Comparison of ENCODE assay signal across 26 cellular contexts in the genomic region with DNA sequence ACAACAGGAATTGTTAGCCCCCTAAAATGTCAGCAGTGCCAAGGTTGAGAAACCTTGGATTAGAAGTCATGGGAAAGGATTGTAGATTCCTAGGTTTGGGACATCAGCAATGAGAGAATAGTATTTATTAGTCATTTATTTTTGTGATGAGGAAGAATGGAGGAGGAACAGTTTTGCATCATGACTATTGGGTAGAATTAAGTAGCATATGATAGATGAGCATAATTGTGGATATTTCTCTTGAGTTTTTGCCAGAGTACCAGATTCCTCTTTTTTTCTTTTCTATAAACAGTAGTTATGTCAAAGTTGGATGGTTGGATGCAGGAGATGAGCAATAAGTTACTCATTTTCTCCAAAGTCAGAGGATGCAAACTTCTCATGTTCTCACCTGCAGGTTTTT. TPM values are rescaled to one million over a fixed set of nuclear protein-coding genes. Genes with fewer than 3 reads are reported as not detected.
DNase-seq lines count a peak whose midpoint lies in the region; TF ChIP-seq lines count a peak whose summit lies in the region.
"Had no signal": no experiment of that assay in that cellular context is flagged by ENCODE, and none has a peak within 500 bp of the region (broad histone marks: within the 10 kb centered on the region; RNA-seq: fewer than 3 reads in every experiment).

No MANE protein-coding gene starts in this region.

- H2AFZ ChIP-seq in ACC112 (ENCODE audit: low read length, unreplicated experiment) (no peak overlapping the region), SK-N-SH (ENCODE audit: low read depth) (no peak overlapping the region), PC-9 (no peak overlapping the region)

- no TSS peak for BruUV-seq in PC-9 (replicated peaks; lab: Mats Ljungman, UMichigan)

- POLR2A ChIA-PET in SK-N-SH (lab: Yijun Ruan, JAX): no interaction called here
- POLR2A ChIA-PET in PC-9 (lab: Charles Lee; ENCODE audit: unreplicated experiment): no interaction called here

- in situ Hi-C loops in brain microvascular endothelial cell (cut with HindIII; ENCODE audit: low pct_ligation_motif_present, low sequenced_read_pairs): no loop called here

- H3K27me3 ChIP-seq in ACC112 (ENCODE audit: insufficient read depth, low read length) (no peaks in the 10 kb centered on the region), SK-N-SH (ENCODE audit: insufficient read depth) (no peaks in the 10 kb centered on the region), brain microvascular endothelial cell (replicated peaks) (no peaks in the 10 kb centered on the region), PC-9 (ENCODE audit: insufficient read depth, low read depth) (no peaks in the 10 kb centered on the region)
- H3K27me3 ChIP-seq: breast epithelium, SJSA1, upper lobe of right lung had no signal

- H3K4me2 ChIP-seq in SK-N-SH: no peak overlapping the region
- no peak overlapping the region for H3K4me2 ChIP-seq in PC-9

- H3K36me3 ChIP-seq in ACC112 (ENCODE audit: insufficient read depth, low read length) (no peaks in the 10 kb centered on the region), SK-N-SH (replicated peaks in 1 of 2; ENCODE audit: control insufficient read depth in 1 of 2, insufficient read depth in 2 of 2, low read length in 1 of 2) (peaks cover 0 to 6% of the 10 kb centered on the region in 2 experiments), brain microvascular endothelial cell (replicated peaks) (no peaks in the 10 kb centered on the region), PC-9 (ENCODE audit: low read depth) (no peaks in the 10 kb centered on the region)
- H3K36me3 ChIP-seq: BE2C, breast epithelium, heart left ventricle, SJSA1, upper lobe of right lung had no signal

- CTCF ChIA-PET in SK-N-SH (lab: Yijun Ruan, JAX) (no interaction called here), PC-9 (lab: Charles Lee) (no interaction called here)

- H3K4me3 ChIP-seq in ACC112 (ENCODE audit: low read depth, low read length): no peak overlapping the region
- no peak overlapping the region for H3K4me3 ChIP-seq in SK-N-SH (ENCODE audit: low read depth in 2 of 2, low read length in 1 of 2)
- no peak overlapping the region for H3K4me3 ChIP-seq in brain microvascular endothelial cell (ENCODE audit: low read depth, low read length)
- H3K4me3 ChIP-seq in PC-9: no peak overlapping the region
- H3K4me3 ChIP-seq: breast epithelium, heart left ventricle, SJSA1, upper lobe of right lung had no signal

- DNase-seq in GM04503 (ENCODE audit: low read depth): peak; percentile 69
- no peak for DNase-seq in SK-N-SH
- peak; percentile 44 for DNase-seq in fibroblast of peridontal ligament (ENCODE audit: extremely low read depth)
- DNase-seq in brain microvascular endothelial cell: no peak
- DNase-seq in germinal center (ENCODE audit: low spot score): no peak
- no peak for DNase-seq in PC-9
- DNase-seq in Ammon's horn (ENCODE audit: low spot score): no peak
- DNase-seq: activated CD4-positive, alpha-beta T cell treated with anti-CD3 and anti-CD28 coated beads, Interleukin-2, amount 50 U/mL, for 4 hours; activated T-cell treated with anti-CD3 and anti-CD28 coated beads, Interleukin-2, amount 50 U/mL, for 72 hours; BE2C; CD8-positive, alpha-beta memory T cell; H7; heart left ventricle; kidney; NCI-H1092; NCI-H1694; right cardiac atrium; RPMI8226; stimulated activated CD4-positive, alpha-beta T cell treated with anti-CD3 and anti-CD28 coated beads, Interleukin-1b, Interleukin-23, amount 100 ng/mL, for 48 hours; stimulated activated naive CD4-positive, alpha-beta T cell treated with Interleukin-2 at 50 U/mL for 16 hours; T-cell; upper lobe of right lung had no signal

- no peak overlapping the region for H3K9ac ChIP-seq in SK-N-SH

- no peaks in the 10 kb centered on the region for H3K79me2 ChIP-seq in ACC112 (ENCODE audit: control insufficient read depth, insufficient read depth, low read length, unreplicated experiment)
- no peaks in the 10 kb centered on the region for H3K79me2 ChIP-seq in SK-N-SH (ENCODE audit: insufficient read depth)
- no peaks in the 10 kb centered on the region for H3K79me2 ChIP-seq in PC-9 (ENCODE audit: low read depth)

- TF ChIP-seq CTCF in SK-N-SH (IDR thresholded peaks at IDR 0.05) (no peak), brain microvascular endothelial cell (IDR thresholded peaks at IDR 0.05; ENCODE audit: low read depth, low read length, missing control alignments) (no peak), PC-9 (conservative IDR thresholded peaks at IDR 0.05) (no peak)

- H3K9me2 ChIP-seq in SK-N-SH (no peaks in the 10 kb centered on the region), PC-9 (ENCODE audit: insufficient read depth) (no peaks in the 10 kb centered on the region)

- H3F3A ChIP-seq in SK-N-SH (replicated peaks; ENCODE audit: insufficient read depth) (peaks cover 15% of the 10 kb centered on the region), PC-9 (ENCODE audit: insufficient read depth, low read depth) (no peaks in the 10 kb centered on the region)

- TF ChIP-seq EP300 in SK-N-SH (IDR thresholded peaks at IDR 0.05; ENCODE audit: borderline replicate concordance in 1 of 2, low read depth in 1 of 2, low read length in 1 of 2): no peak; a peak in 1 of 4 replicates

- H3K27ac ChIP-seq in ACC112 (ENCODE audit: low read depth, low read length) (peak overlapping the region; percentile 41; the same call in 1 of the 2 replicates), SK-N-SH (ENCODE audit: low read depth in 2 of 2, low read length in 1 of 2) (peak overlapping the region in 1 of 2 experiments; percentile 50; a peak in 2 of 4 replicates), brain microvascular endothelial cell (no peak overlapping the region), PC-9 (no peak overlapping the region)
- H3K27ac ChIP-seq: 22Rv1, breast epithelium, heart left ventricle, SJSA1, upper lobe of right lung had no signal

- H4K20me1 ChIP-seq in SK-N-SH (ENCODE audit: insufficient read depth) (no peaks in the 10 kb centered on the region), PC-9 (ENCODE audit: insufficient read depth) (no peaks in the 10 kb centered on the region)

- no peak for TF ChIP-seq RAD21 in SK-N-SH (IDR thresholded peaks at IDR 0.05; ENCODE audit: low read length)

- intact Hi-C loops in PC-9 (cut with micrococcal nuclease; ENCODE audit: unreplicated experiment): no loop called here

- peaks cover 4% of the 10 kb centered on the region for H3K4me1 ChIP-seq in ACC112 (ENCODE audit: control insufficient read depth, insufficient read depth, low read length, unreplicated experiment)
- peaks cover 0 to 5% of the 10 kb centered on the region in 2 experiments; a peak in 1 of 4 replicates for H3K4me1 ChIP-seq in SK-N-SH (ENCODE audit: control insufficient read depth in 1 of 2, insufficient read depth in 2 of 2, low read depth in 1 of 2, low read length in 1 of 2)
- H3K4me1 ChIP-seq in PC-9 (replicated peaks; ENCODE audit: insufficient read depth): peaks cover 11% of the 10 kb centered on the region
- H3K4me1 ChIP-seq: BE2C, breast epithelium, heart left ventricle, SJSA1, upper lobe of right lung had no signal

- peaks cover 12% of the 10 kb centered on the region; the same call in 1 of the 2 replicates for H3K9me3 ChIP-seq in SK-N-SH
- no peaks in the 10 kb centered on the region for H3K9me3 ChIP-seq in PC-9 (ENCODE audit: insufficient read depth, low read depth)
- H3K9me3 ChIP-seq: BE2C, breast epithelium, SJSA1 had no signal

TF ChIP-seq in SK-N-SH, 30 proteins besides CTCF, POLR2A, EP300 and RAD21 (continues in another document):
- peak; percentile 56; the same call in 1 of the 2 replicates for TF ChIP-seq NFIC (IDR thresholded peaks at IDR 0.05; ENCODE audit: borderline replicate concordance)
- TF ChIP-seq TEAD4 (IDR thresholded peaks at IDR 0.05; ENCODE audit: borderline replicate concordance, insufficient read depth): peak; percentile 36; the same call in 1 of the 2 replicates
- TF ChIP-seq TAF1 (IDR thresholded peaks at IDR 0.05; ENCODE audit: borderline replicate concordance, low read depth, low read length): no peak
- peak; percentile 42; the same call in 1 of the 2 replicates for TF ChIP-seq FOSL2 (IDR thresholded peaks at IDR 0.05; ENCODE audit: borderline replicate concordance, low read depth)
- TF ChIP-seq FOXM1 (IDR thresholded peaks at IDR 0.05; ENCODE audit: low read depth): no peak
- TF ChIP-seq RCOR1 (IDR thresholded peaks at IDR 0.05; ENCODE audit: low read length): no peak
- TF ChIP-seq FOXJ3 (CRISPR knock-in tag; IDR thresholded peaks at IDR 0.05): no peak
- peak; percentile 62 for TF ChIP-seq TCF12 (IDR thresholded peaks at IDR 0.05)
- TF ChIP-seq, protein P1, sequence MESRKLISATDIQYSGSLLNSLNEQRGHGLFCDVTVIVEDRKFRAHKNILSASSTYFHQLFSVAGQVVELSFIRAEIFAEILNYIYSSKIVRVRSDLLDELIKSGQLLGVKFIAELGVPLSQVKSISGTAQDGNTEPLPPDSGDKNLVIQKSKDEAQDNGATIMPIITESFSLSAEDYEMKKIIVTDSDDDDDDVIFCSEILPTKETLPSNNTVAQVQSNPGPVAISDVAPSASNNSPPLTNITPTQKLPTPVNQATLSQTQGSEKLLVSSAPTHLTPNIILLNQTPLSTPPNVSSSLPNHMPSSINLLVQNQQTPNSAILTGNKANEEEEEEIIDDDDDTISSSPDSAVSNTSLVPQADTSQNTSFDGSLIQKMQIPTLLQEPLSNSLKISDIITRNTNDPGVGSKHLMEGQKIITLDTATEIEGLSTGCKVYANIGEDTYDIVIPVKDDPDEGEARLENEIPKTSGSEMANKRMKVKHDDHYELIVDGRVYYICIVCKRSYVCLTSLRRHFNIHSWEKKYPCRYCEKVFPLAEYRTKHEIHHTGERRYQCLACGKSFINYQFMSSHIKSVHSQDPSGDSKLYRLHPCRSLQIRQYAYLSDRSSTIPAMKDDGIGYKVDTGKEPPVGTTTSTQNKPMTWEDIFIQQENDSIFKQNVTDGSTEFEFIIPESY (IDR thresholded peaks at IDR 0.05; ENCODE audit: borderline replicate concordance, low read depth): no peak
- TF ChIP-seq, protein P2, sequence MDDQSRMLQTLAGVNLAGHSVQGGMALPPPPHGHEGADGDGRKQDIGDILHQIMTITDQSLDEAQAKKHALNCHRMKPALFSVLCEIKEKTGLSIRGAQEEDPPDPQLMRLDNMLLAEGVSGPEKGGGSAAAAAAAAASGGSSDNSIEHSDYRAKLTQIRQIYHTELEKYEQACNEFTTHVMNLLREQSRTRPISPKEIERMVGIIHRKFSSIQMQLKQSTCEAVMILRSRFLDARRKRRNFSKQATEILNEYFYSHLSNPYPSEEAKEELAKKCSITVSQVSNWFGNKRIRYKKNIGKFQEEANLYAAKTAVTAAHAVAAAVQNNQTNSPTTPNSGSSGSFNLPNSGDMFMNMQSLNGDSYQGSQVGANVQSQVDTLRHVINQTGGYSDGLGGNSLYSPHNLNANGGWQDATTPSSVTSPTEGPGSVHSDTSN (IDR thresholded peaks at IDR 0.05): peak; percentile 35

RNA-seq across cellular contexts. Expression of a gene that starts 29.9 kb away (rescaled TPM):
- 12.2 and 16.2 TPM in 2 replicates for polyA plus RNA-seq in SK-N-SH (2012; rRNA removed)
- polyA plus RNA-seq in SK-N-SH (2012; cell fraction: cytosol; rRNA removed): 18.1 and 18.3 TPM in 2 replicates
- polyA plus RNA-seq in SK-N-SH (2012; cell fraction: nucleus; rRNA removed): 5.1 and 9.6 TPM in 2 replicates
- 0.48 and 0.90 TPM in 2 replicates for total RNA-seq in PC-9 (2021)
- total RNA-seq: activated T-cell treated with anti-CD3 and anti-CD28 coated beads, Interleukin-2, amount 50 U/mL, for 72 hours; CD8-positive, alpha-beta memory T cell; SJSA1; T-cell had no signal
- polyA plus RNA-seq: CD8-positive, alpha-beta memory T cell had no signal

Comparison
In these comparisons a context has a peak if more than half of its experiments do, and no peak if none do; other contexts are left out.
1. DNase-seq: peak in GM04503 (single experiment) and fibroblast of peridontal ligament (single experiment); none in SK-N-SH (single experiment), brain microvascular endothelial cell (single experiment), germinal center (single experiment), PC-9 (0 of 2) and Ammon's horn (single experiment).